Comparison of ENCODE assay signal across 15 cellular contexts in the genomic region with DNA sequence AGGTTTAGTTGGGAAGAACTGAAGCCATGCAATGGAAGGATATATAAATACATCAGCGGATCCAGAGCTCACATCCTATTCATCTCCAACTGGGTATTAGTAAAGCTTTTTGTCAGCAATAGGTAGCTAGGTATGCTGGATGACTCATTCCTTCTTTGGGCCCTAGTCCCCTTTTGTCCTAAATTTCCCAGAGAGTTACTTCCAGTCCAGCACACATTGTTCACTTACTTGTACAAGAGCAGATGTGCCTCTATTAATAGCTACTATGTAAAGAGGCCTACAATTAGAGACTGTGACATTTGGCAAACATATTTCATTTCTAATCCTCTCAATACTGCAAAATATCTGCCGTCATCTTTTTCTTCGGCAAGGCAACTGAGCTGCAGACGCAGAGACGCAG. TPM values are rescaled to one million over a fixed set of nuclear protein-coding genes. Genes with fewer than 3 reads are reported as not detected.
A peak's percentile ranks its signal among the peaks of the same experiment; 100 is the strongest.
DNase-seq lines count a peak whose midpoint lies in the region; FAIRE-seq and TF ChIP-seq lines count a peak whose summit lies in the region.
"Had no signal": no experiment of that assay in that cellular context is flagged by ENCODE, and none has a peak within 500 bp of the region (broad histone marks: within the 10 kb centered on the region; RNA-seq: fewer than 3 reads in every experiment).

No MANE protein-coding gene starts in this region.

- H3K27me3 ChIP-seq in astrocyte (ENCODE audit: insufficient read depth, low read length) = no peaks in the 10 kb centered on the region
- H3K27me3 ChIP-seq: BE2C had no signal

- H4K20me1 ChIP-seq in astrocyte (ENCODE audit: insufficient read depth, low read length) = peaks cover 26% of the 10 kb centered on the region

- H3K9me3 ChIP-seq in astrocyte (ENCODE audit: insufficient read depth, low read depth, low read length) = no peaks in the 10 kb centered on the region
- H3K9me3 ChIP-seq: BE2C, prostate gland had no signal

- H3K27ac ChIP-seq in astrocyte (ENCODE audit: low read depth, low read length) = no peak overlapping the region

- no peak for FAIRE-seq in astrocyte (lab: Jason Lieb, UNC)

- H3K4me1 ChIP-seq in astrocyte (ENCODE audit: insufficient read depth, low read length) = no peaks in the 10 kb centered on the region
- H3K4me1 ChIP-seq: BE2C, prostate gland had no signal

- H3K27me3 Mint-ChIP-seq in astrocyte (ENCODE audit: low read depth, unreplicated experiment) = no peaks in the 10 kb centered on the region
- H3K27me3 Mint-ChIP-seq in nephron progenitor cell (ENCODE audit: low read depth, poor library complexity) = peaks cover 4% of the 10 kb centered on the region
- H3K27me3 Mint-ChIP-seq: activated CD8-positive, alpha-beta memory T cell treated with anti-CD3 and anti-CD28 coated beads, Interleukin-2, amount 10 ng/mL, durations not matched to agents 7 days and 5 days; T-helper 17 cell had no signal

- H3K4me3 Mint-ChIP-seq in astrocyte (ENCODE audit: unreplicated experiment) (no peak overlapping the region), nephron progenitor cell (peak overlapping the region; percentile 23)

- TF ChIP-seq CTCF in astrocyte (IDR thresholded peaks at IDR 0.05; ENCODE audit: insufficient read depth, low read depth, low read length) (no peak), nephron progenitor cell (IDR thresholded peaks at IDR 0.05) (no peak)

- no peak overlapping the region for H2AFZ ChIP-seq in astrocyte (ENCODE audit: low read depth, low read length)

- no peak overlapping the region for H3K4me3 ChIP-seq in astrocyte (ENCODE audit: insufficient read depth, low read depth, low read length)
- H3K4me3 ChIP-seq: prostate gland had no signal

- H3K36me3 Mint-ChIP-seq in astrocyte (ENCODE audit: low read depth, unreplicated experiment) (no peaks in the 10 kb centered on the region), nephron progenitor cell (ENCODE audit: low read depth) (peaks cover 10% of the 10 kb centered on the region)

- H3K27ac Mint-ChIP-seq in astrocyte (ENCODE audit: unreplicated experiment) (no peak overlapping the region), nephron progenitor cell (no peak overlapping the region)
- H3K27ac Mint-ChIP-seq: activated CD8-positive, alpha-beta memory T cell treated with anti-CD3 and anti-CD28 coated beads, Interleukin-2, amount 10 ng/mL, durations not matched to agents 7 days and 5 days had no signal

- H3K36me3 ChIP-seq in astrocyte (ENCODE audit: insufficient read depth, low read length) = no peaks in the 10 kb centered on the region
- H3K36me3 ChIP-seq: BE2C, prostate gland had no signal

- H3K9ac ChIP-seq in astrocyte (ENCODE audit: low read length) = no peak overlapping the region

- DNase-seq in DMS 273 (lab: John Stamatoyannopoulos, UW; ENCODE audit: unreplicated experiment) (peak; percentile 73), NCI-H1694 treated with DMSO at 0.1 percent for 48 hours (lab: John Stamatoyannopoulos, UW) (peak; percentile 83), astrocyte (ENCODE audit: low read depth) (peak; percentile 19), nephron progenitor cell (no peak), H4 (ENCODE audit: low spot score) (no peak), NCI-H510A treated with DMSO at 0.1 percent for 48 hours (lab: John Stamatoyannopoulos, UW) (no peak), MV-4-11 (lab: John Stamatoyannopoulos, UW) (no peak), posterior cingulate gyrus (no peak)
- DNase-seq: activated CD8-positive, alpha-beta memory T cell treated with anti-CD3 and anti-CD28 coated beads, Interleukin-2, amount 10 ng/mL, durations not matched to agents 7 days and 5 days; BE2C; DMS79 treated with DMSO at 0.1 percent for 48 hours; hypothalamus; IMR-90; T-helper 17 cell had no signal

- H3K4me1 Mint-ChIP-seq in astrocyte (ENCODE audit: low read depth, unreplicated experiment) = peaks cover 9% of the 10 kb centered on the region
- peaks cover 30% of the 10 kb centered on the region for H3K4me1 Mint-ChIP-seq in nephron progenitor cell

- H3K4me2 ChIP-seq in astrocyte (ENCODE audit: low read length) = no peak overlapping the region

- H3K9me3 Mint-ChIP-seq in astrocyte (ENCODE audit: unreplicated experiment) = no peaks in the 10 kb centered on the region
- no peaks in the 10 kb centered on the region for H3K9me3 Mint-ChIP-seq in nephron progenitor cell

- peaks cover 37% of the 10 kb centered on the region for H3K79me2 ChIP-seq in astrocyte (ENCODE audit: insufficient read depth, low read length)

- intact Hi-C loops in posterior cingulate gyrus (cut with DNase I) = loop anchor here (10.0 kb wide), 1 partner anchor 199 kb away; no protein-coding TSS in a partner anchor

RNA-seq across cellular contexts. Expression of a gene that starts 1.7 kb away (rescaled TPM):
- total RNA-seq in astrocyte = 66.7 and 68.7 TPM in 2 replicates
- total RNA-seq in H4 (2014; rRNA removed; shearing (Covaris generic)) = 9.0 and 11.4 TPM in 2 replicates

Comparison
In these comparisons a context has a peak if more than half of its experiments do, and no peak if none do; other contexts are left out.
1. DNase-seq: peak in DMS 273 (single experiment), NCI-H1694 treated with DMSO at 0.1 percent for 48 hours (single experiment) and astrocyte (single experiment); none in nephron progenitor cell (single experiment), H4 (single experiment), NCI-H510A treated with DMSO at 0.1 percent for 48 hours (single experiment), MV-4-11 (single experiment) and posterior cingulate gyrus (0 of 10).